In genomic region chr1:93743465-93743864, GRCh38 we compare ENCODE assay signal across 21 cellular contexts.
"Had no signal": no experiment of that assay in that cellular context is flagged by ENCODE, and none has a peak within 500 bp of the region (broad histone marks: within the 10 kb centered on the region; RNA-seq: fewer than 3 reads in every experiment).

No MANE protein-coding gene starts in this region.

- DNase-seq: kidney glomerular epithelial cell; left cardiac atrium; lower lobe of right lung; mammary epithelial cell; mesenchymal stem cell; naive thymus-derived CD8-positive, alpha-beta T cell; nucleus accumbens; right lobe of liver; stimulated activated CD4-positive, alpha-beta T cell treated with anti-CD3 and anti-CD28 coated beads, Interleukin-1b, Interleukin-23, amount 100 ng/mL, for 48 hours; stimulated activated CD4-positive, alpha-beta T cell treated with anti-CD3 and anti-CD28 coated beads, Interleukin-2, amount 100 ng/mL, for 48 hours; stimulated activated CD4-positive, alpha-beta T cell treated with anti-CD3 and anti-CD28 coated beads, Interleukin-4, amount 100 ng/mL, for 4 hours; stimulated activated CD8-positive, alpha-beta memory T cell treated with anti-CD3 and anti-CD28 coated beads, Interleukin-4, amount 100 ng/mL, for 48 hours; stimulated activated naive CD4-positive, alpha-beta T cell treated with Interleukin-2 at 50 U/mL for 16 hours; stimulated activated naive CD8-positive, alpha-beta T cell treated with anti-CD3 and anti-CD28 coated beads, Interleukin-15, amount 100 ng/mL, for 72 hours; substantia nigra; uterus had no signal

- ATAC-seq: left cardiac atrium; left lobe of liver; lower lobe of right lung; naive thymus-derived CD8-positive, alpha-beta T cell; right lobe of liver; stimulated activated memory B cell treated with anti-CD40 and anti-IgM and Interleukin-4, amounts not matched to agents 10 μg/mL and 1 μg/mL and 100 μg/mL, for 72 hours had no signal

- H3K4me3 ChIP-seq: lower lobe of right lung, right atrium auricular region, right lobe of liver, smooth muscle cell, tibial nerve, uterus had no signal

- H3K27me3 ChIP-seq: right atrium auricular region, right lobe of liver, tibial nerve, uterus had no signal

- H3K4me1 ChIP-seq: right lobe of liver, uterus had no signal

- H3K36me3 ChIP-seq: lower lobe of right lung, right atrium auricular region, right lobe of liver, tibial nerve, uterus had no signal

- H3K9me3 ChIP-seq: lower lobe of right lung, right lobe of liver, uterus had no signal

- H3K27ac ChIP-seq: lower lobe of right lung, right atrium auricular region, right lobe of liver, tibial nerve, uterus had no signal

- H3K4me2 ChIP-seq: smooth muscle cell had no signal
